In genomic region chr1:1522536-1522935, GRCh38 we compare ENCODE assay signal across 4 cellular contexts. TPM values are rescaled to one million over a fixed set of nuclear protein-coding genes. Genes with fewer than 3 reads are reported as not detected.
"Had no signal": no experiment of that assay in that cellular context is flagged by ENCODE, and none has a peak within 500 bp of the region (broad histone marks: within the 10 kb centered on the region; RNA-seq: fewer than 3 reads in every experiment).

No MANE protein-coding gene starts in this region.

RNA-seq across cellular contexts. Expression of gene TMEM240, which starts 17.9 kb away (rescaled TPM):
- total RNA-seq: mononuclear cell, myocyte had no signal
- polyA plus RNA-seq: immature natural killer cell; naive thymus-derived CD8-positive, alpha-beta T cell had no signal
